ENCODE assay signal across 24 cellular contexts in the genomic region with DNA sequence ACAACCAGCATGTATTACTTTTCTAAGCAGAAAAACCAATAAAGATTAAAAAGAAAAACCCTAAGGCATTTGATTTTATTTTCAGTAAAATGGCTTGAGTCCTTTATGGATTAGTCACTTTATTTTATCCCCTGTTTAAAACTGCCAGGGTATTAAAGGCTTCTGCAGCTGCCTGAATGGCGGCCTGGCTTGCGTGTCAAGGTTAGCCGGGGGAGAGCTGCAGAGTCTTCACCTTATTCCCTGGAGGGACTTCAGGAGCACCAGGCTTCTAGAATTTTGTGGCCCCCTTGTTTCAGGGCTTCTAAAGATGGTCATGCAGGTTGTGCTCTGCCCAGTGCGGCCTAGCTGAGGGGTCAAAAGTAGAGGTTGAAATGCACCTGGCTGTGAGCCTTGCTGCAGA.
"Had no signal": no experiment of that assay in that cellular context is flagged by ENCODE, and none has a peak within 500 bp of the region (broad histone marks: within the 10 kb centered on the region; RNA-seq: fewer than 3 reads in every experiment).

No MANE protein-coding gene starts in this region.

- H3K9me3 ChIP-seq: gastroesophageal sphincter, testis, uterus had no signal

- H3K9me3 Mint-ChIP-seq: activated naive CD8-positive, alpha-beta T cell treated with anti-CD3 and anti-CD28 coated beads, Interleukin-2, amount 10 ng/mL, durations not matched to agents 7 days and 5 days had no signal

- FAIRE-seq: bronchial epithelial cell, islet of Langerhans, TTC549 had no signal

- H3K27ac Mint-ChIP-seq: activated naive CD8-positive, alpha-beta T cell treated with anti-CD3 and anti-CD28 coated beads, Interleukin-2, amount 10 ng/mL, durations not matched to agents 7 days and 5 days had no signal

- H3K4me1 ChIP-seq: testis had no signal

- H3K27me3 Mint-ChIP-seq: activated naive CD8-positive, alpha-beta T cell treated with anti-CD3 and anti-CD28 coated beads, Interleukin-2, amount 10 ng/mL, durations not matched to agents 7 days and 5 days had no signal

- H3K36me3 ChIP-seq: gastroesophageal sphincter, uterus had no signal

- ATAC-seq: gastroesophageal sphincter, left cardiac atrium, sciatic nerve had no signal

- H3K4me3 Mint-ChIP-seq: activated naive CD8-positive, alpha-beta T cell treated with anti-CD3 and anti-CD28 coated beads, Interleukin-2, amount 10 ng/mL, durations not matched to agents 7 days and 5 days had no signal

- H3K27me3 ChIP-seq: gastroesophageal sphincter, testis, uterus had no signal

- DNase-seq: activated CD4-positive, alpha-beta T cell treated with anti-CD3 and anti-CD28 coated beads for 1 hour; activated CD4-positive, alpha-beta T cell treated with anti-CD3 and anti-CD28 coated beads, Interleukin-2, amount 50 U/mL, for 1 hour; activated naive CD4-positive, alpha-beta T cell treated with Interleukin-2 at 50 U/mL for 16 hours; activated naive CD8-positive, alpha-beta T cell treated with anti-CD3 and anti-CD28 coated beads, Interleukin-2, amount 10 ng/mL, durations not matched to agents 7 days and 5 days; activated T-cell treated with anti-CD3 and anti-CD28 coated beads, Interleukin-2, amount 50 U/mL, for 1 hour; amygdala; cerebellar nuclear complex; head of caudate nucleus; hypothalamus; left cardiac atrium; nucleus accumbens; stimulated activated CD4-positive, alpha-beta T cell treated with anti-CD3 and anti-CD28 coated beads, Interleukin-2, amount 100 ng/mL, for 48 hours; stimulated activated CD8-positive, alpha-beta memory T cell treated with anti-CD3 and anti-CD28 coated beads, Interleukin-4, amount 100 ng/mL, for 48 hours; stimulated activated naive CD4-positive, alpha-beta T cell; testis; trophoblast cell; uterus had no signal

- H3K27ac ChIP-seq: coronary artery, epithelial cell of prostate, gastroesophageal sphincter, testis, uterus had no signal

- H3K4me3 ChIP-seq: coronary artery, gastroesophageal sphincter, testis, uterus had no signal
